ENCODE assay signal across 27 cellular contexts in the genomic region with DNA sequence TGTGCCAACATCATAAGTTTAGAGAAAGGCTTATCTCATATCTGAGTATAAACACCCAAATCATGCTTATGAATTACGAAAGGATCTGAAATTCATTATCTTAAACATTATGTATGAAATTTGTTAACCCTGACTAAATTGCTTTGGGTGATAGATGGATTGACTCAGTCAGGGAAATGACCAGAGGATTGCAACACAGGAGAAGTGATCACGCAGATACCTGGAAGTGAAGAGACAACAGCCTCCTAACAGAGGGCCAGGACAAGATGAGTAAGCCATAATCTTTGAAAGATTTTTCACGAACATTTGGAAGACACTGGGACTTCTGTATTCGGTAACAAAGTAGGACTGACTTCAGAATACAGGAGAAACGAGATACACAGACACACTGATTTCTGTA.
"Had no signal": no experiment of that assay in that cellular context is flagged by ENCODE, and none has a peak within 500 bp of the region (broad histone marks: within the 10 kb centered on the region; RNA-seq: fewer than 3 reads in every experiment).

No MANE protein-coding gene starts in this region.

- H3K4me3 ChIP-seq: ascending aorta, MG63 had no signal

- H3K27ac ChIP-seq: ascending aorta, KMS-11, WERI-Rb-1 had no signal

- H3K36me3 ChIP-seq: ascending aorta, MG63, WERI-Rb-1 had no signal

- H3K27me3 ChIP-seq: ascending aorta, MG63 had no signal

- H3K27ac Mint-ChIP-seq: activated CD4-positive, alpha-beta T cell treated with anti-CD3 and anti-CD28 coated beads for 36 hours; activated CD8-positive, alpha-beta T cell treated with anti-CD3 and anti-CD28 coated beads for 36 hours; activated naive CD4-positive, alpha-beta T cell treated with anti-CD3 and anti-CD28 coated beads, Interleukin-2, amount 10 ng/mL, durations not matched to agents 7 days and 5 days; activated naive CD8-positive, alpha-beta T cell treated with anti-CD3 and anti-CD28 coated beads, Interleukin-2, amount 10 ng/mL, durations not matched to agents 7 days and 5 days; activated T-cell treated with anti-CD3 and anti-CD28 coated beads, Interleukin-2, amount 50 U/mL, for 72 hours; activated T-helper 2 cell treated with anti-CD3 and anti-CD28 coated beads, Interferon-gamma antibody, Interleukin-2, Interleukin-4, amounts not matched to agents 10 μg/mL and 5 μg/mL and 100 μg/mL, durations not matched to agents 14 hours and 24 hours and 36 hours; brain had no signal

- ATAC-seq: activated CD4-positive, alpha-beta T cell treated with anti-CD3 and anti-CD28 coated beads for 36 hours; activated CD8-positive, alpha-beta T cell treated with anti-CD3 and anti-CD28 coated beads for 36 hours; activated T-cell treated with anti-CD3 and anti-CD28 coated beads, Interleukin-2, amount 50 U/mL, for 72 hours; Right ventricle myocardium inferior had no signal

- H3K9me3 Mint-ChIP-seq: activated CD8-positive, alpha-beta T cell treated with anti-CD3 and anti-CD28 coated beads for 36 hours; activated T-cell treated with anti-CD3 and anti-CD28 coated beads, Interleukin-2, amount 50 U/mL, for 72 hours; brain had no signal

- H3K36me3 Mint-ChIP-seq: activated naive CD4-positive, alpha-beta T cell treated with anti-CD3 and anti-CD28 coated beads, Interleukin-2, amount 10 ng/mL, durations not matched to agents 7 days and 5 days; activated naive CD8-positive, alpha-beta T cell treated with anti-CD3 and anti-CD28 coated beads, Interleukin-2, amount 10 ng/mL, durations not matched to agents 7 days and 5 days; brain had no signal

- H3K4me3 Mint-ChIP-seq: activated CD4-positive, alpha-beta T cell treated with anti-CD3 and anti-CD28 coated beads for 36 hours; activated CD8-positive, alpha-beta T cell treated with anti-CD3 and anti-CD28 coated beads for 36 hours; activated naive CD4-positive, alpha-beta T cell treated with anti-CD3 and anti-CD28 coated beads, Interleukin-2, amount 10 ng/mL, durations not matched to agents 7 days and 5 days; activated naive CD8-positive, alpha-beta T cell treated with anti-CD3 and anti-CD28 coated beads, Interleukin-2, amount 10 ng/mL, durations not matched to agents 7 days and 5 days; activated T-cell treated with anti-CD3 and anti-CD28 coated beads, Interleukin-2, amount 50 U/mL, for 72 hours; brain had no signal

- H3K27me3 Mint-ChIP-seq: activated CD4-positive, alpha-beta T cell treated with anti-CD3 and anti-CD28 coated beads for 36 hours; activated CD8-positive, alpha-beta T cell treated with anti-CD3 and anti-CD28 coated beads for 36 hours; activated naive CD4-positive, alpha-beta T cell treated with anti-CD3 and anti-CD28 coated beads, Interleukin-2, amount 10 ng/mL, durations not matched to agents 7 days and 5 days; activated naive CD8-positive, alpha-beta T cell treated with anti-CD3 and anti-CD28 coated beads, Interleukin-2, amount 10 ng/mL, durations not matched to agents 7 days and 5 days had no signal

- H3K9me3 ChIP-seq: ascending aorta, MG63, SK-N-SH had no signal

- H3K4me1 Mint-ChIP-seq: activated CD4-positive, alpha-beta T cell treated with anti-CD3 and anti-CD28 coated beads for 36 hours; activated naive CD4-positive, alpha-beta T cell treated with anti-CD3 and anti-CD28 coated beads, Interleukin-2, amount 10 ng/mL, durations not matched to agents 7 days and 5 days; activated naive CD8-positive, alpha-beta T cell treated with anti-CD3 and anti-CD28 coated beads, Interleukin-2, amount 10 ng/mL, durations not matched to agents 7 days and 5 days; brain had no signal

- DNase-seq: activated CD4-positive, alpha-beta T cell treated with anti-CD3 and anti-CD28 coated beads for 36 hours; activated CD8-positive, alpha-beta memory T cell treated with anti-CD3 and anti-CD28 coated beads, Interleukin-2, amount 50 U/mL, for 4 hours; activated CD8-positive, alpha-beta T cell treated with anti-CD3 and anti-CD28 coated beads for 36 hours; activated gamma-delta T cell treated with Interleukin-2 at 50 U/mL for 16 hours; activated naive CD4-positive, alpha-beta T cell treated with anti-CD3 and anti-CD28 coated beads, Interleukin-2, amount 10 ng/mL, durations not matched to agents 7 days and 5 days; activated naive CD8-positive, alpha-beta T cell treated with anti-CD3 and anti-CD28 coated beads, Interleukin-2, amount 10 ng/mL, durations not matched to agents 7 days and 5 days; activated T-cell treated with anti-CD3 and anti-CD28 coated beads, Interleukin-2, amount 50 U/mL, for 72 hours; amniotic stem cell; MG63; MV-4-11; NCI-H1092 treated with DMSO at 0.1 percent for 48 hours; NCI-H1417 treated with DMSO at 0.1 percent for 48 hours; NCI-H1694; NCI-H2029; NCI-H2107; NCI-H2171 treated with DMSO at 0.1 percent for 48 hours; NCI-H226; NCI-H526 treated with DMSO at 0.1 percent for 48 hours; NCI-H82; SK-N-SH; T-helper 1 cell; WERI-Rb-1 had no signal
